34 cellular contexts compared by ENCODE assay signal in the genomic region with DNA sequence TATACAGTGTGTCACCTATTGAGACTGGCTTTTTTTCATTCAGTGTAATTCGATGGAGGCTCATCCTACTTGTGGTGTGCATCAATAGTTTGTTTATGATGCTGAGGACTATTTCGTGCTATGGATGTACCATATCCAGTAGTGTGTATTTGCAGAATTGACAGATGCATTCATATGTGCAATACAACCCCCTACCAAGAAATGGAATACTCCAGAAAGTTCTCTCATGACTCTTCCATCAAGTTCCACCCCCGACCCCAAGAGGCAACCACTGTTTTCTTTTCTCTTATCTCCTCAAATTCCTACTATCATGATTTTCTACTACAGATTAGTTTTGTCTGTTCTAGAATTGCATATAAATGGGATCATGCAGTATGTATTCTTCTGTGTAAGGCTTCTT.
"Had no signal": no experiment of that assay in that cellular context is flagged by ENCODE, and none has a peak within 500 bp of the region (broad histone marks: within the 10 kb centered on the region; RNA-seq: fewer than 3 reads in every experiment).

No MANE protein-coding gene starts in this region.

- H3K27ac Mint-ChIP-seq: activated B cell treated with CpG ODN at 0.5 μM for 24 hours; activated CD8-positive, alpha-beta T cell treated with anti-CD3 and anti-CD28 coated beads for 36 hours; activated naive CD8-positive, alpha-beta T cell; activated T-helper 17 cell treated with anti-CD3 and anti-CD28 coated beads, Interleukin-2, amount 50 U/mL, for 72 hours; T-helper 17 cell; T-helper 2 cell treated with Interferon-gamma antibody and Interleukin-4, amounts not matched to agents 5 μg/mL and 100 μg/mL, for 36 hours had no signal

- ATAC-seq: activated CD4-positive, CD25-positive, alpha-beta regulatory T cell treated with anti-CD3 and anti-CD28 coated beads, Interleukin-2, amount 50 U/mL, for 24 hours; activated CD8-positive, alpha-beta T cell treated with anti-CD3 and anti-CD28 coated beads for 36 hours; activated T-cell treated with anti-CD3 and anti-CD28 coated beads, Interleukin-2, amount 50 U/mL, for 4 hours; activated T-helper 17 cell treated with anti-CD3 and anti-CD28 coated beads, Interleukin-2, amount 50 U/mL, for 72 hours; body of pancreas; gastroesophageal sphincter; T-helper 17 cell had no signal

- H3K9me3 Mint-ChIP-seq: activated B cell treated with CpG ODN at 0.5 μM for 24 hours; activated CD8-positive, alpha-beta T cell treated with anti-CD3 and anti-CD28 coated beads for 36 hours; activated T-cell treated with anti-CD3 and anti-CD28 coated beads, Interleukin-2, amount 50 U/mL, for 4 hours; activated T-helper 17 cell treated with anti-CD3 and anti-CD28 coated beads, Interleukin-2, amount 50 U/mL, for 72 hours; T-helper 2 cell treated with Interferon-gamma antibody and Interleukin-4, amounts not matched to agents 5 μg/mL and 100 μg/mL, for 36 hours had no signal

- FAIRE-seq: endometrium, endothelial cell of umbilical vein had no signal

- H3K27ac ChIP-seq: body of pancreas, breast epithelium, cardiac muscle cell, colonic mucosa, epithelial cell of prostate, esophagus squamous epithelium, gastroesophageal sphincter, WERI-Rb-1 had no signal

- H3K36me3 ChIP-seq: breast epithelium, cardiac muscle cell, colonic mucosa, esophagus squamous epithelium, gastroesophageal sphincter had no signal

- H3K27me3 Mint-ChIP-seq: activated B cell treated with CpG ODN at 0.5 μM for 24 hours; activated CD8-positive, alpha-beta T cell treated with anti-CD3 and anti-CD28 coated beads for 36 hours; activated naive CD8-positive, alpha-beta T cell; activated T-helper 17 cell treated with anti-CD3 and anti-CD28 coated beads, Interleukin-2, amount 50 U/mL, for 72 hours; T-helper 17 cell had no signal

- H3K4me1 ChIP-seq: body of pancreas, breast epithelium, colonic mucosa, gastroesophageal sphincter had no signal

- H3K4me3 Mint-ChIP-seq: activated B cell treated with CpG ODN at 0.5 μM for 24 hours; activated CD8-positive, alpha-beta T cell treated with anti-CD3 and anti-CD28 coated beads for 36 hours; activated naive CD8-positive, alpha-beta T cell; activated T-cell treated with anti-CD3 and anti-CD28 coated beads, Interleukin-2, amount 50 U/mL, for 4 hours; activated T-helper 17 cell treated with anti-CD3 and anti-CD28 coated beads, Interleukin-2, amount 50 U/mL, for 72 hours; T-helper 17 cell; T-helper 2 cell treated with Interferon-gamma antibody and Interleukin-4, amounts not matched to agents 5 μg/mL and 100 μg/mL, for 36 hours had no signal

- DNase-seq: activated B cell treated with CpG ODN at 0.5 μM for 24 hours; activated CD4-positive, alpha-beta T cell treated with anti-CD3 and anti-CD28 coated beads for 48 hours; activated CD4-positive, alpha-beta T cell treated with anti-CD3 and anti-CD28 coated beads, Interleukin-2, amount 50 U/mL, for 1 hour; activated CD4-positive, alpha-beta T cell treated with anti-CD3 and anti-CD28 coated beads, Interleukin-2, amount 50 U/mL, for 48 hours; activated CD8-positive, alpha-beta memory T cell treated with anti-CD3 and anti-CD28 coated beads for 24 hours; activated CD8-positive, alpha-beta T cell treated with anti-CD3 and anti-CD28 coated beads for 36 hours; activated effector memory CD4-positive, alpha-beta T cell treated with Interleukin-2 at 50 U/mL for 16 hours; activated gamma-delta T cell treated with Interleukin-2 at 50 U/mL for 16 hours; activated naive CD4-positive, alpha-beta T cell treated with anti-CD3 and anti-CD28 coated beads, Interleukin-2, amount 50 U/mL, for 16 hours; activated naive CD4-positive, alpha-beta T cell treated with Interleukin-2 at 50 U/mL for 16 hours; activated T-cell treated with anti-CD3 and anti-CD28 coated beads, Interleukin-2, amount 50 U/mL, for 4 hours; amygdala; aorta; body of pancreas; central memory CD4-positive, alpha-beta T cell; cerebellar nuclear complex; colonic mucosa; effector CD8-positive, alpha-beta T cell; esophagus squamous epithelium; foreskin melanocyte; head of caudate nucleus; T-helper 17 cell; T1000; WERI-Rb-1 had no signal

- H3K27me3 ChIP-seq: body of pancreas, breast epithelium, cardiac muscle cell, colonic mucosa, esophagus squamous epithelium, gastroesophageal sphincter had no signal

- H3K4me3 ChIP-seq: body of pancreas, breast epithelium, cardiac muscle cell, colonic mucosa, esophagus squamous epithelium, gastroesophageal sphincter had no signal

- H3K9me3 ChIP-seq: body of pancreas, breast epithelium, colonic mucosa, esophagus squamous epithelium, gastroesophageal sphincter had no signal
